13 cellular contexts compared by ENCODE assay signal in the genomic region with DNA sequence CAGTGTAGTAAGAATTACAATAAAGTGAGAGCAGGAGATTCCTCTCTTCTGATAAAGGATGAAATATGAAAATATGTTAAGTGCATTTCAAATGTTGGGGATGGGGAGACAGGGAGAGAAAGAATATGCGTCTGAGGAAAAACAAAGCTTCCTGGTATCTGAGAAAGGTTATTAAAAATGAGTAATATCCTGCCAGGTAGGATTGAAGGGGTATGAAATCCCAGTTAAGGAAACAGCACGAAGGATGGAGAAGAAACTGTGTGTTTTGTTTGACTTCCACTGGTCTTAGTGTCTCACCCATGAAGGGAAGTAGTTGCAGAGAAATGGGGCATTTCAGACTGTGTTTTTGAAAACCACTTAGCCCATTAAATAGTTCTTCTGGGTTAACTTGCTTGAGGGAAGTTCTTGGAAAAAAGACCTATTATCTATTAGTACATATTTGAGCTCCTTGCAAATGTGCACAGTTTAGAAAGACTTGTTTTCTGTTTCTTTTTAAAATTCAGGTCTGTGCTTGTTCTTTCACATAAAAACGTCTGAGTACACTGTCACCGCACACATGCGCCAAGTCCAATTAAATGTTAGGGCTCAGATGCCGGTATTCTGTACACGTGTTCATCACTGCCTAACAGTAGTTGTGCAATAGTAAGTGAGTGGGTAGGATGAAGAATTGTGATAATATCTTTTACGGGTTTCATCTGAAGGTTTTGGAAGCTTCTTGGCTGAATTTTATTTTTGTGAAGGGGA.
A peak's percentile ranks its signal among the peaks of the same experiment; 100 is the strongest.
DNase-seq lines count a peak whose midpoint lies in the region; ATAC-seq, FAIRE-seq and TF ChIP-seq lines count a peak whose summit lies in the region.
"Had no signal": no experiment of that assay in that cellular context is flagged by ENCODE, and none has a peak within 500 bp of the region (broad histone marks: within the 10 kb centered on the region; RNA-seq: fewer than 3 reads in every experiment).

No MANE protein-coding gene starts in this region.

- H3K9ac ChIP-seq in smooth muscle cell (ENCODE audit: low read depth) = no peak overlapping the region

- TF ChIP-seq CTCF in smooth muscle cell (IDR thresholded peaks at IDR 0.05; ENCODE audit: borderline replicate concordance, insufficient read depth, poor library complexity, severe bottlenecking) = no peak

- H3K4me1 Mint-ChIP-seq in T-cell = no peaks in the 10 kb centered on the region
- H3K4me1 Mint-ChIP-seq in naive thymus-derived CD4-positive, alpha-beta T cell = no peaks in the 10 kb centered on the region

- POLR2A ChIA-PET in T-cell (lab: Charles Lee) = no interaction called here
- POLR2A ChIA-PET in naive thymus-derived CD4-positive, alpha-beta T cell (lab: Charles Lee) = no interaction called here

- no peaks in the 10 kb centered on the region for H3K79me2 ChIP-seq in smooth muscle cell (ENCODE audit: low read depth)

- CTCF ChIA-PET in T-cell (lab: Charles Lee) = no interaction called here
- CTCF ChIA-PET in naive thymus-derived CD4-positive, alpha-beta T cell (lab: Charles Lee) = no interaction called here

- H3K9me3 ChIP-seq in smooth muscle cell (replicated peaks; ENCODE audit: low read depth) = no peaks in the 10 kb centered on the region
- no peaks in the 10 kb centered on the region for H3K9me3 ChIP-seq in naive thymus-derived CD4-positive, alpha-beta T cell (ENCODE audit: control insufficient read depth in 2 of 3, low read length in 3 of 3)

- H3K36me3 Mint-ChIP-seq in T-cell = no peaks in the 10 kb centered on the region
- no peaks in the 10 kb centered on the region for H3K36me3 Mint-ChIP-seq in naive thymus-derived CD4-positive, alpha-beta T cell

- FAIRE-seq in islet of Langerhans (lab: Jason Lieb, UNC) = peak; percentile 13
- FAIRE-seq: GM18507 had no signal

- ATAC-seq in GM21619 (IDR thresholded peaks at IDR 0.05; ENCODE audit: unreplicated experiment) (no peak), T-cell (replicated peaks in 1 of 4) (no peak)
- ATAC-seq in naive thymus-derived CD4-positive, alpha-beta T cell = no peak

- peaks cover 5 to 8% of the 10 kb centered on the region in 2 donors for H3K27me3 Mint-ChIP-seq in T-cell
- H3K27me3 Mint-ChIP-seq in naive thymus-derived CD4-positive, alpha-beta T cell = peaks cover 11 to 28% (median 22%) of the 10 kb centered on the region in 5 donors

- H4K20me1 ChIP-seq in smooth muscle cell (ENCODE audit: low read depth) = no peaks in the 10 kb centered on the region

- intact Hi-C loops in naive thymus-derived CD4-positive, alpha-beta T cell (cut with micrococcal nuclease) = no loop called here

- H3K36me3 ChIP-seq in smooth muscle cell (ENCODE audit: low read depth) = no peaks in the 10 kb centered on the region
- no peaks in the 10 kb centered on the region for H3K36me3 ChIP-seq in naive thymus-derived CD4-positive, alpha-beta T cell (ENCODE audit: control insufficient read depth in 2 of 3, insufficient read depth in 3 of 3, low read length in 3 of 3)
- H3K36me3 ChIP-seq: cardiac muscle cell had no signal

- peak overlapping the region; percentile 40 for H3K4me2 ChIP-seq in smooth muscle cell

- DNase-seq in HPDE6-E6E7 (ENCODE audit: extremely low spot score) (peak; percentile 25), caudate nucleus (lab: John Stamatoyannopoulos, UW) (peak in 27 of 61 donors; percentile 1 to 80 (median 28)), smooth muscle cell (lab: John Stamatoyannopoulos, UW; ENCODE audit: unreplicated experiment) (no peak), T-cell (no peak), NCI-H345 (lab: John Stamatoyannopoulos, UW) (no peak)
- no peak for DNase-seq in naive thymus-derived CD4-positive, alpha-beta T cell
- DNase-seq: DMS53, NCI-H1694 treated with DMSO at 0.1 percent for 48 hours had no signal

- 32% methylated on average over 8 of the region's 8 CpGs for WGBS in smooth muscle cell (ENCODE audit: low lambda C conversion rate)

- H3K4me3 ChIP-seq in smooth muscle cell = no peak overlapping the region
- H3K4me3 ChIP-seq in naive thymus-derived CD4-positive, alpha-beta T cell (ENCODE audit: low read length) = no peak overlapping the region
- H3K4me3 ChIP-seq: cardiac muscle cell had no signal

- H3K4me3 Mint-ChIP-seq in T-cell = no peak overlapping the region
- no peak overlapping the region for H3K4me3 Mint-ChIP-seq in naive thymus-derived CD4-positive, alpha-beta T cell
- H3K4me3 Mint-ChIP-seq: stimulated activated naive CD8-positive, alpha-beta T cell treated with anti-CD3 and anti-CD28 coated beads, Interleukin-15, Interleukin-2, amounts not matched to agents 100 ng/mL and 50 ng/mL, for 24 hours had no signal

- H3K27ac ChIP-seq in caudate nucleus (ENCODE audit: low read depth, low read length) = peak overlapping the region; percentile 79
- no peak overlapping the region for H3K27ac ChIP-seq in smooth muscle cell (ENCODE audit: low read depth)
- H3K27ac ChIP-seq in naive thymus-derived CD4-positive, alpha-beta T cell (ENCODE audit: low read depth, low read length) = no peak overlapping the region
- H3K27ac ChIP-seq: cardiac muscle cell had no signal

- H2AFZ ChIP-seq in smooth muscle cell (ENCODE audit: low read depth) = peak overlapping the region; percentile 15

- H3K27me3 ChIP-seq in smooth muscle cell (ENCODE audit: low read depth) = no peaks in the 10 kb centered on the region
- no peaks in the 10 kb centered on the region for H3K27me3 ChIP-seq in naive thymus-derived CD4-positive, alpha-beta T cell (ENCODE audit: control insufficient read depth in 2 of 2, insufficient read depth in 2 of 2, low read length in 2 of 2)
- H3K27me3 ChIP-seq: cardiac muscle cell had no signal

- peaks cover 0 to 4% (median 3%) of the 10 kb centered on the region in 3 donors for H3K9me3 Mint-ChIP-seq in T-cell
- peaks cover 0 to 5% (median 3%) of the 10 kb centered on the region in 11 donors for H3K9me3 Mint-ChIP-seq in naive thymus-derived CD4-positive, alpha-beta T cell

- H3K27ac Mint-ChIP-seq in T-cell = no peak overlapping the region
- H3K27ac Mint-ChIP-seq in naive thymus-derived CD4-positive, alpha-beta T cell = no peak overlapping the region
- H3K27ac Mint-ChIP-seq: stimulated activated naive CD8-positive, alpha-beta T cell treated with anti-CD3 and anti-CD28 coated beads, Interleukin-15, Interleukin-2, amounts not matched to agents 100 ng/mL and 50 ng/mL, for 24 hours had no signal

- no peaks in the 10 kb centered on the region for H3F3A ChIP-seq in smooth muscle cell (ENCODE audit: low read depth)

- H3K4me1 ChIP-seq in smooth muscle cell (ENCODE audit: low read depth) = no peaks in the 10 kb centered on the region
- no peaks in the 10 kb centered on the region for H3K4me1 ChIP-seq in naive thymus-derived CD4-positive, alpha-beta T cell (ENCODE audit: control insufficient read depth in 2 of 2, insufficient read depth in 2 of 2, low read length in 2 of 2)
